ENCODE assay signal across 1 cellular context in the genomic region with DNA sequence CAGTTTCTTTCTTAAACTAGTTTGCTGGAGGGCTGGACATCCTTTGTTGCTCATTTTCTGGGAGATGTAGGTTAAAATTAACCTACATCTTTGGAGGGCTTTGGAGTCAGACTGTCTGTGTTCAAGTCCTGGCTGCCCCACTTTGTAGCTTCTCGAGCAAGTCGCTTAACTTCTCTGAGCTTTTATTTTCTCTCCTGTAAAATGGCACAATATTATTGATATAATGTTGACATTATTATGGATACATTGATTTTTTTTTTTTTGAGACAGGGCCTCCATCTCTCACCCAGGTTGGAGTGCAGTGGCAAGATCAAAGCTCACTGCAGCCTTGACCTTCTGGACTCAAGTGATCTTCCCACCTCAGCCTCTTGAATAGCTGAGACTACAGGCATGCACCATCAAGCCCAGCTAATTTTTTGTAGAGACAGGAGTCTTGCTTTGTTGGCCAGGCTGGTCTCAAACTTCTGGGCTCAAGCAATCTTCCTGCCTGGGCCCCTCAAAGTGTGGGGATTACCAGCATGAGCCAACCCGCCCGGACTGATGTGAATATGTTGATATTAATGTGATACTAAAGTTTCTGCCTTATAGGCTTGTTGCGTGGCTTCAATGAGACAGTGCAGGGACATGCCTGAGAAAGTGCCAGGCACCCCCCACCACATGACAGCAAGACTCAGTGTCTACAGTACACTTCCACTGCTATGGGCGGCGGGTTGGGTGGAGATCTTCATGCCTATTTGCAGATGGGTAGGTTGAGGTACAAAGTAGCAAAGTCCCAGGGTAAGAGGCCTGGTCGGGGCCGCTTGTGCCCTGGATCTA.
TF ChIP-seq lines count a peak whose summit lies in the region.

No MANE protein-coding gene starts in this region.

TF ChIP-seq in HepG2, 621 proteins besides CTCF, POLR2A, EP300 and RAD21 (continued from another document and continues in another):
- TF ChIP-seq USF2 (IDR thresholded peaks at IDR 0.05; ENCODE audit: low read depth, low read length) (no peak), USF2 (CRISPR knock-in tag; IDR thresholded peaks at IDR 0.05; ENCODE audit: borderline replicate concordance) (no peak), SKI (IDR thresholded peaks at IDR 0.05; ENCODE audit: partially characterized antibody) (no peak), MAF1 (CRISPR knock-in tag; IDR thresholded peaks at IDR 0.05; ENCODE audit: borderline replicate concordance) (0 out of 2 replicates have a peak, but pooled peaks have one; percentile 43), BRF2 (CRISPR knock-in tag; IDR thresholded peaks at IDR 0.05) (no peak), HCFC1 (IDR thresholded peaks at IDR 0.05; ENCODE audit: low read depth, low read length) (no peak), PAXIP1 (CRISPR knock-in tag; conservative IDR thresholded peaks at IDR 0.05) (peak; percentile 51; the same call in 1 of the 2 replicates), RFX1 (IDR thresholded peaks at IDR 0.05) (no peak), ZNF205 (CRISPR knock-in tag; IDR thresholded peaks at IDR 0.05) (no peak), ZNF329 (CRISPR knock-in tag; IDR thresholded peaks at IDR 0.05; ENCODE audit: low read depth) (no peak), ZNF841 (CRISPR knock-in tag; IDR thresholded peaks at IDR 0.05; ENCODE audit: borderline replicate concordance) (no peak), ZNF24 (IDR thresholded peaks at IDR 0.05) (no peak), ZFP37 (CRISPR knock-in tag; IDR thresholded peaks at IDR 0.05; ENCODE audit: borderline replicate concordance) (0 out of 2 replicates have a peak, but pooled peaks have one; percentile 62), ZNF629 (CRISPR knock-in tag; conservative IDR thresholded peaks at IDR 0.05) (peak; percentile 73; the same call in 1 of the 2 replicates), ZFY (CRISPR knock-in tag; IDR thresholded peaks at IDR 0.05) (peak; percentile 34; the same call in 1 of the 2 replicates), LRRFIP1 (CRISPR knock-in tag; conservative IDR thresholded peaks at IDR 0.05) (no peak), ZFP36L2 (CRISPR knock-in tag; IDR thresholded peaks at IDR 0.05) (no peak), DBP (CRISPR knock-in tag; IDR thresholded peaks at IDR 0.05; ENCODE audit: not compliant biosample characterization) (peak; percentile 59), NONO (IDR thresholded peaks at IDR 0.05) (no peak), NONO (CRISPR knock-in tag; conservative IDR thresholded peaks at IDR 0.05) (no peak), GTF3A (CRISPR knock-in tag; conservative IDR thresholded peaks at IDR 0.05) (no peak), HMGXB3 (CRISPR knock-in tag; IDR thresholded peaks at IDR 0.05; ENCODE audit: borderline replicate concordance) (no peak), SMAD1 (CRISPR knock-in tag; IDR thresholded peaks at IDR 0.05; ENCODE audit: borderline replicate concordance, low read depth) (no peak), ZMYM3 (CRISPR knock-in tag; IDR thresholded peaks at IDR 0.05) (peak; percentile 24; the same call in 1 of the 2 replicates), SMARCC2 (IDR thresholded peaks at IDR 0.05) (no peak), SOX5 (CRISPR knock-in tag; IDR thresholded peaks at IDR 0.05; ENCODE audit: borderline replicate concordance) (0 out of 2 replicates have a peak, but pooled peaks have one; percentile 11), THAP11 (CRISPR knock-in tag; IDR thresholded peaks at IDR 0.05) (no peak), YEATS4 (CRISPR knock-in tag; IDR thresholded peaks at IDR 0.05; ENCODE audit: borderline replicate concordance) (peak; percentile 44; the same call in 1 of the 2 replicates), RFXAP (CRISPR knock-in tag; IDR thresholded peaks at IDR 0.05; ENCODE audit: borderline replicate concordance) (no peak), ONECUT2 (CRISPR knock-in tag; IDR thresholded peaks at IDR 0.05) (peak; percentile 73; the same call in 1 of the 2 replicates), NKX3-1 (CRISPR knock-in tag; IDR thresholded peaks at IDR 0.05) (no peak)
- TF ChIP-seq, protein P1, sequence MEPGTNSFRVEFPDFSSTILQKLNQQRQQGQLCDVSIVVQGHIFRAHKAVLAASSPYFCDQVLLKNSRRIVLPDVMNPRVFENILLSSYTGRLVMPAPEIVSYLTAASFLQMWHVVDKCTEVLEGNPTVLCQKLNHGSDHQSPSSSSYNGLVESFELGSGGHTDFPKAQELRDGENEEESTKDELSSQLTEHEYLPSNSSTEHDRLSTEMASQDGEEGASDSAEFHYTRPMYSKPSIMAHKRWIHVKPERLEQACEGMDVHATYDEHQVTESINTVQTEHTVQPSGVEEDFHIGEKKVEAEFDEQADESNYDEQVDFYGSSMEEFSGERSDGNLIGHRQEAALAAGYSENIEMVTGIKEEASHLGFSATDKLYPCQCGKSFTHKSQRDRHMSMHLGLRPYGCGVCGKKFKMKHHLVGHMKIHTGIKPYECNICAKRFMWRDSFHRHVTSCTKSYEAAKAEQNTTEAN (CRISPR knock-in tag; conservative IDR thresholded peaks at IDR 0.05), result no peak
- TF ChIP-seq, protein P2, sequence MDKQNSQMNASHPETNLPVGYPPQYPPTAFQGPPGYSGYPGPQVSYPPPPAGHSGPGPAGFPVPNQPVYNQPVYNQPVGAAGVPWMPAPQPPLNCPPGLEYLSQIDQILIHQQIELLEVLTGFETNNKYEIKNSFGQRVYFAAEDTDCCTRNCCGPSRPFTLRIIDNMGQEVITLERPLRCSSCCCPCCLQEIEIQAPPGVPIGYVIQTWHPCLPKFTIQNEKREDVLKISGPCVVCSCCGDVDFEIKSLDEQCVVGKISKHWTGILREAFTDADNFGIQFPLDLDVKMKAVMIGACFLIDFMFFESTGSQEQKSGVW (CRISPR knock-in tag; IDR thresholded peaks at IDR 0.05; ENCODE audit: borderline replicate concordance), result no peak
- TF ChIP-seq, protein P3, sequence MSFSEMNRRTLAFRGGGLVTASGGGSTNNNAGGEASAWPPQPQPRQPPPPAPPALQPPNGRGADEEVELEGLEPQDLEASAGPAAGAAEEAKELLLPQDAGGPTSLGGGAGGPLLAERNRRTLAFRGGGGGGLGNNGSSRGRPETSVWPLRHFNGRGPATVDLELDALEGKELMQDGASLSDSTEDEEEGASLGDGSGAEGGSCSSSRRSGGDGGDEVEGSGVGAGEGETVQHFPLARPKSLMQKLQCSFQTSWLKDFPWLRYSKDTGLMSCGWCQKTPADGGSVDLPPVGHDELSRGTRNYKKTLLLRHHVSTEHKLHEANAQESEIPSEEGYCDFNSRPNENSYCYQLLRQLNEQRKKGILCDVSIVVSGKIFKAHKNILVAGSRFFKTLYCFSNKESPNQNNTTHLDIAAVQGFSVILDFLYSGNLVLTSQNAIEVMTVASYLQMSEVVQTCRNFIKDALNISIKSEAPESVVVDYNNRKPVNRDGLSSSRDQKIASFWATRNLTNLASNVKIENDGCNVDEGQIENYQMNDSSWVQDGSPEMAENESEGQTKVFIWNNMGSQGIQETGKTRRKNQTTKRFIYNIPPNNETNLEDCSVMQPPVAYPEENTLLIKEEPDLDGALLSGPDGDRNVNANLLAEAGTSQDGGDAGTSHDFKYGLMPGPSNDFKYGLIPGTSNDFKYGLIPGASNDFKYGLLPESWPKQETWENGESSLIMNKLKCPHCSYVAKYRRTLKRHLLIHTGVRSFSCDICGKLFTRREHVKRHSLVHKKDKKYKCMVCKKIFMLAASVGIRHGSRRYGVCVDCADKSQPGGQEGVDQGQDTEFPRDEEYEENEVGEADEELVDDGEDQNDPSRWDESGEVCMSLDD (CRISPR knock-in tag; IDR thresholded peaks at IDR 0.05; ENCODE audit: borderline replicate concordance), result no peak
